In the genomic region with DNA sequence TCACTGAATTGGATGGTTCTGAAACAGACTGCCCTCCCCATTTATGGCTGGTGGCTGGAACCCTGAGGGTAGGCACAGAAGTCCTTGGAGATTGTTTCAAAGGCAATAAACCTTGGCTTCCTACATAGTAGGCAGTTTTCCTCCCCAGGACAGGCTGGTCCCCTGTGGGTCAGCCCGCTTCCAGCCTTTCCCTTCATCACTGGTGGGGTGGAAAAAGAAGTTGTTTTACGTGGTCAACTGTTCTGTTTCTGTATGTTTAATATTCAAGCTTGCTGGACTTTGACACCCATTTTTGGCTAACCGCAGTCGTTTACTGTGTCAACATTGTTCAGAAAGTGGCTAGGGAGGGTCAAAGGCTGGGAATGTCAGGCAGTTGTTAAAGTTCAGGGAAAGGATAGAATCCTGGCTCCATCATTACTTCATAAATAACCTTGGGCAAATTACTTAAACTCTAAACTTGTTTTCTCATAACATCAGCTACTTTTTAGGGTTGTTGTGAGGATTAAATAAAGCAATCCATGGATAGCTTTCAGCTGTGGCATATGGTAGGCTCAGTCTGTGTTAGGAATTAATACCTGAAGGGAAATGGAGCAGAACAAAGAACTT, we compare ENCODE assay signal across 1 cellular context.
TF ChIP-seq lines count a peak whose summit lies in the region.

No MANE protein-coding gene starts in this region.

TF ChIP-seq in GM23338, 12 proteins besides CTCF, POLR2A, EP300 and RAD21 (continued from another document):
- TF ChIP-seq, protein P1, sequence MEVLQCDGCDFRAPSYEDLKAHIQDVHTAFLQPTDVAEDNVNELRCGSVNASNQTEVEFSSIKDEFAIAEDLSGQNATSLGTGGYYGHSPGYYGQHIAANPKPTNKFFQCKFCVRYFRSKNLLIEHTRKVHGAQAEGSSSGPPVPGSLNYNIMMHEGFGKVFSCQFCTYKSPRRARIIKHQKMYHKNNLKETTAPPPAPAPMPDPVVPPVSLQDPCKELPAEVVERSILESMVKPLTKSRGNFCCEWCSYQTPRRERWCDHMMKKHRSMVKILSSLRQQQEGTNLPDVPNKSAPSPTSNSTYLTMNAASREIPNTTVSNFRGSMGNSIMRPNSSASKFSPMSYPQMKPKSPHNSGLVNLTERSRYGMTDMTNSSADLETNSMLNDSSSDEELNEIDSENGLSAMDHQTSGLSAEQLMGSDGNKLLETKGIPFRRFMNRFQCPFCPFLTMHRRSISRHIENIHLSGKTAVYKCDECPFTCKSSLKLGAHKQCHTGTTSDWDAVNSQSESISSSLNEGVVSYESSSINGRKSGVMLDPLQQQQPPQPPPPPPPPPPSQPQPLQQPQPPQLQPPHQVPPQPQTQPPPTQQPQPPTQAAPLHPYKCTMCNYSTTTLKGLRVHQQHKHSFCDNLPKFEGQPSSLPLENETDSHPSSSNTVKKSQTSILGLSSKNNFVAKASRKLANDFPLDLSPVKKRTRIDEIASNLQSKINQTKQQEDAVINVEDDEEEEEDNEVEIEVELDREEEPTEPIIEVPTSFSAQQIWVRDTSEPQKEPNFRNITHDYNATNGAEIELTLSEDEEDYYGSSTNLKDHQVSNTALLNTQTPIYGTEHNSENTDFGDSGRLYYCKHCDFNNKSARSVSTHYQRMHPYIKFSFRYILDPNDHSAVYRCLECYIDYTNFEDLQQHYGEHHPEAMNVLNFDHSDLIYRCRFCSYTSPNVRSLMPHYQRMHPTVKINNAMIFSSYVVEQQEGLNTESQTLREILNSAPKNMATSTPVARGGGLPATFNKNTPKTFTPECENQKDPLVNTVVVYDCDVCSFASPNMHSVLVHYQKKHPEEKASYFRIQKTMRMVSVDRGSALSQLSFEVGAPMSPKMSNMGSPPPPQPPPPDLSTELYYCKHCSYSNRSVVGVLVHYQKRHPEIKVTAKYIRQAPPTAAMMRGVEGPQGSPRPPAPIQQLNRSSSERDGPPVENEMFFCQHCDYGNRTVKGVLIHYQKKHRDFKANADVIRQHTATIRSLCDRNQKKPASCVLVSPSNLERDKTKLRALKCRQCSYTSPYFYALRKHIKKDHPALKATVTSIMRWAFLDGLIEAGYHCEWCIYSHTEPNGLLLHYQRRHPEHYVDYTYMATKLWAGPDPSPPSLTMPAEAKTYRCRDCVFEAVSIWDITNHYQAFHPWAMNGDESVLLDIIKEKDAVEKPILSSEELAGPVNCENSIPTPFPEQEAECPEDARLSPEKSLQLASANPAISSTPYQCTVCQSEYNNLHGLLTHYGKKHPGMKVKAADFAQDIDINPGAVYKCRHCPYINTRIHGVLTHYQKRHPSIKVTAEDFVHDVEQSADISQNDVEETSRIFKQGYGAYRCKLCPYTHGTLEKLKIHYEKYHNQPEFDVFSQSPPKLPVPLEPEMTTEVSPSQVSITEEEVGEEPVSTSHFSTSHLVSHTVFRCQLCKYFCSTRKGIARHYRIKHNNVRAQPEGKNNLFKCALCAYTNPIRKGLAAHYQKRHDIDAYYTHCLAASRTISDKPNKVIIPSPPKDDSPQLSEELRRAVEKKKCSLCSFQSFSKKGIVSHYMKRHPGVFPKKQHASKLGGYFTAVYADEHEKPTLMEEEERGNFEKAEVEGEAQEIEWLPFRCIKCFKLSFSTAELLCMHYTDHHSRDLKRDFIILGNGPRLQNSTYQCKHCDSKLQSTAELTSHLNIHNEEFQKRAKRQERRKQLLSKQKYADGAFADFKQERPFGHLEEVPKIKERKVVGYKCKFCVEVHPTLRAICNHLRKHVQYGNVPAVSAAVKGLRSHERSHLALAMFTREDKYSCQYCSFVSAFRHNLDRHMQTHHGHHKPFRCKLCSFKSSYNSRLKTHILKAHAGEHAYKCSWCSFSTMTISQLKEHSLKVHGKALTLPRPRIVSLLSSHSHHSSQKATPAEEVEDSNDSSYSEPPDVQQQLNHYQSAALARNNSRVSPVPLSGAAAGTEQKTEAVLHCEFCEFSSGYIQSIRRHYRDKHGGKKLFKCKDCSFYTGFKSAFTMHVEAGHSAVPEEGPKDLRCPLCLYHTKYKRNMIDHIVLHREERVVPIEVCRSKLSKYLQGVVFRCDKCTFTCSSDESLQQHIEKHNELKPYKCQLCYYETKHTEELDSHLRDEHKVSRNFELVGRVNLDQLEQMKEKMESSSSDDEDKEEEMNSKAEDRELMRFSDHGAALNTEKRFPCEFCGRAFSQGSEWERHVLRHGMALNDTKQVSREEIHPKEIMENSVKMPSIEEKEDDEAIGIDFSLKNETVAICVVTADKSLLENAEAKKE (CRISPR knock-in tag; IDR thresholded peaks at IDR 0.05), result no peak
- TF ChIP-seq ZNF114 (CRISPR knock-in tag; IDR thresholded peaks at IDR 0.05) (no peak), JUNB (IDR thresholded peaks at IDR 0.05; ENCODE audit: unreplicated experiment) (no peak), POLR2AphosphoS5 (IDR thresholded peaks at IDR 0.05; ENCODE audit: low read depth) (no peak), ZNF331 (CRISPR knock-in tag; IDR thresholded peaks at IDR 0.05; ENCODE audit: low read depth) (no peak)
- TF ChIP-seq, protein P2, sequence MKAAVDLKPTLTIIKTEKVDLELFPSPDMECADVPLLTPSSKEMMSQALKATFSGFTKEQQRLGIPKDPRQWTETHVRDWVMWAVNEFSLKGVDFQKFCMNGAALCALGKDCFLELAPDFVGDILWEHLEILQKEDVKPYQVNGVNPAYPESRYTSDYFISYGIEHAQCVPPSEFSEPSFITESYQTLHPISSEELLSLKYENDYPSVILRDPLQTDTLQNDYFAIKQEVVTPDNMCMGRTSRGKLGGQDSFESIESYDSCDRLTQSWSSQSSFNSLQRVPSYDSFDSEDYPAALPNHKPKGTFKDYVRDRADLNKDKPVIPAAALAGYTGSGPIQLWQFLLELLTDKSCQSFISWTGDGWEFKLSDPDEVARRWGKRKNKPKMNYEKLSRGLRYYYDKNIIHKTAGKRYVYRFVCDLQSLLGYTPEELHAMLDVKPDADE (IDR thresholded peaks at IDR 0.05), result no peak
